Comparison of ENCODE assay signal across 8 cellular contexts in genomic region chr9:129835128-129835859, GRCh38. TPM values are rescaled to one million over a fixed set of nuclear protein-coding genes. Genes with fewer than 3 reads are reported as not detected.
DNase-seq lines count a peak whose midpoint lies in the region; ATAC-seq and TF ChIP-seq lines count a peak whose summit lies in the region.

C9orf78 (minus strand) TSS chr9:129835275; CDS start chr9:129835221, 54 bp downstream.
USP20 (plus strand) TSS chr9:129835458; CDS start chr9:129852556, 17,098 bp downstream.

- DNase-seq in DMS53 treated with DMSO at 0.1 percent for 48 hours (lab: John Stamatoyannopoulos, UW; ENCODE audit: unreplicated experiment) (peak; percentile 91), Peyer's patch (peak; percentile 97 to 99 (median 98)), esophagus muscularis mucosa (ENCODE audit: extremely low spot score) (peak; percentile 96)
- peak; percentile 97 to 98 for DNase-seq in activated T-cell treated with anti-CD3 and anti-CD28 coated beads, Interleukin-2, amount 50 U/mL, for 48 hours
- peak; percentile 91 for DNase-seq in stimulated activated CD8-positive, alpha-beta memory T cell treated with anti-CD3 and anti-CD28 coated beads, Interleukin-7, amount 100 ng/mL, for 24 hours (ENCODE audit: low read depth)

- 0% methylated on average over 4 of the region's 81 CpGs for WGBS in esophagus muscularis mucosa

- intact Hi-C loops in esophagus muscularis mucosa (cut with DNase I) = no loop called here

- peak within 1 kb of the TSS; percentile 89 for H3K27ac ChIP-seq in KOPT-K1 (ENCODE audit: low read depth, low read length, poor library complexity, severe bottlenecking)
- H3K27ac ChIP-seq in Peyer's patch = peak within 1 kb of the TSS; percentile 84 to 88 (median 86)
- peak within 1 kb of the TSS; percentile 92 to 98 (median 97) for H3K27ac ChIP-seq in esophagus muscularis mucosa (replicated peaks in 1 of 4)
- H3K27ac ChIP-seq in muscle layer of duodenum (ENCODE audit: low read length) = peak within 1 kb of the TSS; percentile 92

- peaks cover 57% of the 10 kb centered on the region for H3K36me3 ChIP-seq in KOPT-K1 (ENCODE audit: insufficient read depth, low read length)
- H3K36me3 ChIP-seq in Peyer's patch = peaks cover 0 to 30% (median 0%) of the 10 kb centered on the region in 3 donors
- peaks cover 18 to 30% (median 26%) of the 10 kb centered on the region in 4 donors for H3K36me3 ChIP-seq in esophagus muscularis mucosa
- H3K36me3 ChIP-seq in muscle layer of duodenum (ENCODE audit: control insufficient read depth in 1 of 2, insufficient read depth in 2 of 2, low read length in 2 of 2) = peaks cover 16 to 18% of the 10 kb centered on the region in 2 donors

- TF ChIP-seq POLR2A in Peyer's patch (IDR thresholded peaks at IDR 0.05) = peak; percentile 90 to 94
- TF ChIP-seq POLR2A in esophagus muscularis mucosa (IDR thresholded peaks at IDR 0.05; ENCODE audit: low read depth) = peak; percentile 73

- peak; percentile 95 for ATAC-seq in GM21786 (IDR thresholded peaks at IDR 0.05; ENCODE audit: unreplicated experiment)

- H3K9me3 ChIP-seq in KOPT-K1 (ENCODE audit: insufficient read depth, low read length, poor library complexity, severe bottlenecking) = no peaks in the 10 kb centered on the region
- H3K9me3 ChIP-seq in Peyer's patch = no peaks in the 10 kb centered on the region
- H3K9me3 ChIP-seq in esophagus muscularis mucosa = no peaks in the 10 kb centered on the region
- no peaks in the 10 kb centered on the region for H3K9me3 ChIP-seq in muscle layer of duodenum (ENCODE audit: control insufficient read depth in 1 of 2, low read length in 2 of 2)

- TF ChIP-seq CTCF in Peyer's patch (IDR thresholded peaks at IDR 0.05) (no peak), esophagus muscularis mucosa (IDR thresholded peaks at IDR 0.05) (no peak)

- H3K4me3 ChIP-seq in Peyer's patch (peak within 1 kb of the TSS; percentile 69 to 94 (median 76)), esophagus muscularis mucosa (peak within 1 kb of the TSS; percentile 90 to 98 (median 94)), muscle layer of duodenum (ENCODE audit: low read depth in 1 of 2, low read length in 2 of 2) (peak within 1 kb of the TSS; percentile 93 to 99)

- H3K27me3 ChIP-seq in Peyer's patch (no peaks in the 10 kb centered on the region), esophagus muscularis mucosa (no peaks in the 10 kb centered on the region), muscle layer of duodenum (ENCODE audit: low read depth, low read length) (no peaks in the 10 kb centered on the region)

- no peak for TF ChIP-seq EP300 in esophagus muscularis mucosa (IDR thresholded peaks at IDR 0.05)

- peaks cover 0 to 36% (median 11%) of the 10 kb centered on the region in 4 donors for H3K4me1 ChIP-seq in Peyer's patch
- peaks cover 26 to 62% (median 54%) of the 10 kb centered on the region in 4 donors for H3K4me1 ChIP-seq in esophagus muscularis mucosa
- H3K4me1 ChIP-seq in muscle layer of duodenum (ENCODE audit: control insufficient read depth in 1 of 2, insufficient read depth in 2 of 2, low read length in 2 of 2) = peaks cover 7 to 29% of the 10 kb centered on the region in 2 donors

RNA-seq across cellular contexts. Expression of gene C9orf78, which starts in this region (rescaled TPM):
- total RNA-seq in Peyer's patch (10 to 100 TPM; 30.2 to 42.2 (median 36.2) TPM), esophagus muscularis mucosa (100 to 1,000 TPM in 1 of 4 donors, 10 to 100 TPM in 3; 47.3 to 139 (median 62.6) TPM)

RNA-seq across cellular contexts. Expression of gene USP20, which starts in this region (rescaled TPM):
- total RNA-seq in Peyer's patch (10 to 100 TPM; 15.8 to 36.3 (median 22.6) TPM), esophagus muscularis mucosa (10 to 100 TPM; 31.1 to 45.3 (median 38.7) TPM)

Comparison
In these comparisons a context has a peak if more than half of its experiments do, and no peak if none do; other contexts are left out.
1. Peak in every context shown above with its lines: DNase-seq, ATAC-seq, H3K4me3 ChIP-seq and H3K27ac ChIP-seq.